Comparison of ENCODE assay signal across 8 cellular contexts in genomic region chr17:29293890-29294579, GRCh38. TPM values are rescaled to one million over a fixed set of nuclear protein-coding genes. Genes with fewer than 3 reads are reported as not detected.
A peak's percentile ranks its signal among the peaks of the same experiment; 100 is the strongest.
DNase-seq lines count a peak whose midpoint lies in the region; ATAC-seq, FAIRE-seq and TF ChIP-seq lines count a peak whose summit lies in the region.

A gene with protein sequence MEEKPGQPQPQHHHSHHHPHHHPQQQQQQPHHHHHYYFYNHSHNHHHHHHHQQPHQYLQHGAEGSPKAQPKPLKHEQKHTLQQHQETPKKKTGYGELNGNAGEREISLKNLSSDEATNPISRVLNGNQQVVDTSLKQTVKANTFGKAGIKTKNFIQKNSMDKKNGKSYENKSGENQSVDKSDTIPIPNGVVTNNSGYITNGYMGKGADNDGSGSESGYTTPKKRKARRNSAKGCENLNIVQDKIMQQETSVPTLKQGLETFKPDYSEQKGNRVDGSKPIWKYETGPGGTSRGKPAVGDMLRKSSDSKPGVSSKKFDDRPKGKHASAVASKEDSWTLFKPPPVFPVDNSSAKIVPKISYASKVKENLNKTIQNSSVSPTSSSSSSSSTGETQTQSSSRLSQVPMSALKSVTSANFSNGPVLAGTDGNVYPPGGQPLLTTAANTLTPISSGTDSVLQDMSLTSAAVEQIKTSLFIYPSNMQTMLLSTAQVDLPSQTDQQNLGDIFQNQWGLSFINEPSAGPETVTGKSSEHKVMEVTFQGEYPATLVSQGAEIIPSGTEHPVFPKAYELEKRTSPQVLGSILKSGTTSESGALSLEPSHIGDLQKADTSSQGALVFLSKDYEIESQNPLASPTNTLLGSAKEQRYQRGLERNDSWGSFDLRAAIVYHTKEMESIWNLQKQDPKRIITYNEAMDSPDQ (minus strand): TSS chr17:29294148. CDS start chr17:29294059, 89 bp downstream.

- peak within 1 kb of the TSS; percentile 96 for H2BK120ac ChIP-seq in trophoblast cell (ENCODE audit: insufficient read depth, low read length, poor library complexity)

- 0 to 1% (median 0%) methylated on average over 24 to 31 of the region's 31 CpGs for whole genome bisulfite sequencing in adrenal gland, 4 donors
- no CpG with 5 or more reads among the region's 31 CpGs for WGBS in trophoblast cell (ENCODE audit: extremely low coverage, insufficient coverage, insufficient read length)
- 1 to 5% methylated on average over 4 to 31 of the region's 31 CpGs for WGBS in transverse colon (ENCODE audit: low coverage in 1 of 2), 2 donors

- H3K79me1 ChIP-seq in trophoblast cell (ENCODE audit: low read length) = peaks cover 17% of the 10 kb centered on the region

- TF ChIP-seq CTCF in adrenal gland (IDR thresholded peaks at IDR 0.05) (peak in 2 of 6 experiments; percentile 4 to 24), transverse colon (IDR thresholded peaks at IDR 0.05) (peak in 1 of 5 experiments; percentile 5)

- H2AFZ ChIP-seq in trophoblast cell (ENCODE audit: insufficient read depth, low read length, poor library complexity) = peak within 1 kb of the TSS; percentile 86

- DNase-seq in GM12892 (ENCODE audit: insufficient read length) (peak; percentile 81), NCI-H146 (lab: John Stamatoyannopoulos, UW) (peak; percentile 99), T-helper 1 cell (peak; percentile 96 to 99 (median 97)), adrenal gland (peak; percentile 99 to 100 (median 100)), cardiac septum (ENCODE audit: low spot score) (peak; percentile 100), trophoblast cell (peak; percentile 99 to 100), transverse colon (peak; percentile 100)

- peak within 1 kb of the TSS; percentile 73 for H3K4me2 ChIP-seq in trophoblast cell (ENCODE audit: low read length)

- peaks cover 23 to 35% of the 10 kb centered on the region in 2 donors for H3K4me1 ChIP-seq in adrenal gland (replicated peaks in 1 of 2)
- H3K4me1 ChIP-seq in trophoblast cell (ENCODE audit: control insufficient read depth in 1 of 2, insufficient read depth in 2 of 2, low read length in 2 of 2) = peaks cover 0 to 2% of the 10 kb centered on the region in 2 experiments
- H3K4me1 ChIP-seq in transverse colon = peaks cover 16 to 37% (median 31%) of the 10 kb centered on the region in 4 donors

- peak within 1 kb of the TSS; percentile 98 for H4K91ac ChIP-seq in trophoblast cell (ENCODE audit: low read depth, low read length)

- H3K4me3 ChIP-seq in adrenal gland (peak within 1 kb of the TSS; percentile 60 to 94 (median 90)), trophoblast cell (ENCODE audit: low read depth, low read length) (peak within 1 kb of the TSS; percentile 100), transverse colon (peak within 1 kb of the TSS; percentile 74 to 97 (median 90))

- H3K79me2 ChIP-seq in trophoblast cell (ENCODE audit: control insufficient read depth, insufficient read depth, low read length, poor library complexity) = peaks cover 22% of the 10 kb centered on the region

- peak; percentile 98 for TF ChIP-seq POLR2A in GM12892 (IDR thresholded peaks at IDR 0.05; ENCODE audit: low read depth, low read length)
- TF ChIP-seq POLR2A in adrenal gland (IDR thresholded peaks at IDR 0.05) = peak; percentile 100
- TF ChIP-seq POLR2A in transverse colon (IDR thresholded peaks at IDR 0.05) = peak; percentile 100

- H2AK5ac ChIP-seq in trophoblast cell (ENCODE audit: low read length) = peak within 1 kb of the TSS; percentile 99

- H3K18ac ChIP-seq in trophoblast cell (ENCODE audit: low read length) = peak within 1 kb of the TSS; percentile 99

- H3K4ac ChIP-seq in trophoblast cell (ENCODE audit: low read depth, low read length) = peak within 1 kb of the TSS; percentile 100

- H2BK5ac ChIP-seq in trophoblast cell (ENCODE audit: low read depth, low read length, poor library complexity) = peak within 1 kb of the TSS; percentile 98

- no peak within 1 kb of the TSS for H3K23ac ChIP-seq in trophoblast cell (ENCODE audit: low read length)

- no peak for TF ChIP-seq EP300 in transverse colon (IDR thresholded peaks at IDR 0.05; ENCODE audit: low read depth)

- peak within 1 kb of the TSS; percentile 93 for H4K12ac ChIP-seq in trophoblast cell (ENCODE audit: low read depth, low read length)

- H3K36me3 ChIP-seq in adrenal gland (replicated peaks in 1 of 2) (peaks cover 0 to 9% of the 10 kb centered on the region in 2 donors), trophoblast cell (ENCODE audit: control insufficient read depth in 1 of 2, insufficient read depth in 2 of 2, low read length in 2 of 2) (peaks cover 3 to 5% of the 10 kb centered on the region in 2 experiments), transverse colon (peaks cover 0 to 9% (median 0%) of the 10 kb centered on the region in 4 donors)

- H2BK12ac ChIP-seq in trophoblast cell (ENCODE audit: low read length) = peak within 1 kb of the TSS; percentile 38

- in situ Hi-C loops in transverse colon (cut with MboI; ENCODE audit: low pct_ligation_motif_present in 1 of 4, low pct_unique_long_range_greater_than_20kb in 1 of 4, low sequenced_read_pairs in 3 of 4) = loop anchor here in 1 of 4 donors (25.0 kb wide), 1 partner anchor 157 kb away; no protein-coding TSS in a partner anchor

- H3K27me3 ChIP-seq in adrenal gland = no peaks in the 10 kb centered on the region
- H3K27me3 ChIP-seq in trophoblast cell (ENCODE audit: insufficient read depth, low read length) = no peaks in the 10 kb centered on the region
- H3K27me3 ChIP-seq in transverse colon = no peaks in the 10 kb centered on the region

- H3K9ac ChIP-seq in trophoblast cell (ENCODE audit: low read length) = peak within 1 kb of the TSS; percentile 90

- intact Hi-C loops in adrenal gland (cut with DNase I) (loop anchor here in 1 of 2 donors (5.0 to 10.0 kb wide), 2 partner anchors 49 to 142 kb away; partner anchors contain the start of gene CRYBA1), cardiac septum (cut with DNase I) (loop anchor here (2.0 to 10.0 kb wide), 5 partner anchors 42 to 342 kb away; partner anchors contain the start of gene PHF12), transverse colon (cut with DNase I; ENCODE audit: low total_unique reads) (loop anchor here (5.0 kb wide), 1 partner anchor 147 kb away; no protein-coding TSS in a partner anchor)

- peak; percentile 88 for ATAC-seq in HG02852 (IDR thresholded peaks at IDR 0.05; ENCODE audit: unreplicated experiment)

- peak within 1 kb of the TSS; percentile 97 to 99 (median 99) for H3K27ac ChIP-seq in adrenal gland
- H3K27ac ChIP-seq in trophoblast cell (ENCODE audit: low read depth, low read length) = peak within 1 kb of the TSS; percentile 98
- peak within 1 kb of the TSS; percentile 98 to 100 (median 99) for H3K27ac ChIP-seq in transverse colon

- peak; percentile 99 for FAIRE-seq in GM12892 (lab: Jason Lieb, UNC)

- no peaks in the 10 kb centered on the region for H3K9me3 ChIP-seq in adrenal gland (replicated peaks in 1 of 3)
- H3K9me3 ChIP-seq in trophoblast cell (ENCODE audit: insufficient read depth, low read depth, low read length) = no peaks in the 10 kb centered on the region
- no peaks in the 10 kb centered on the region for H3K9me3 ChIP-seq in transverse colon

- H3K14ac ChIP-seq in trophoblast cell (ENCODE audit: low read length) = peak within 1 kb of the TSS; percentile 100

- H4K8ac ChIP-seq in trophoblast cell (ENCODE audit: low read depth, low read length) = peak within 1 kb of the TSS; percentile 93

RNA-seq across cellular contexts. Expression of the gene that starts here (rescaled TPM):
- polyA plus RNA-seq in GM12892 (2012; ENCODE audit: missing spikeins) = 15.2 TPM
- total RNA-seq in adrenal gland = 10 to 100 TPM; 22.2 to 84.5 (median 44.6) TPM
- 10 to 100 TPM in 2 of 3 donors, 1 to 10 TPM in 1; 5.8 to 54.1 (median 12.5) TPM for polyA plus RNA-seq in adrenal gland
- total RNA-seq in cardiac septum = 39.2 TPM
- polyA plus RNA-seq in trophoblast cell (2013) = 107 and 111 TPM in 2 replicates
- 10 to 100 TPM; 19.8 to 40.8 (median 25.4) TPM for total RNA-seq in transverse colon

Comparison
In these comparisons a context has a peak if more than half of its experiments do, and no peak if none do; other contexts are left out.
1. Peak in every context shown above with its lines: DNase-seq, ATAC-seq, H3K4me3 ChIP-seq and H3K27ac ChIP-seq.